In the genomic region with DNA sequence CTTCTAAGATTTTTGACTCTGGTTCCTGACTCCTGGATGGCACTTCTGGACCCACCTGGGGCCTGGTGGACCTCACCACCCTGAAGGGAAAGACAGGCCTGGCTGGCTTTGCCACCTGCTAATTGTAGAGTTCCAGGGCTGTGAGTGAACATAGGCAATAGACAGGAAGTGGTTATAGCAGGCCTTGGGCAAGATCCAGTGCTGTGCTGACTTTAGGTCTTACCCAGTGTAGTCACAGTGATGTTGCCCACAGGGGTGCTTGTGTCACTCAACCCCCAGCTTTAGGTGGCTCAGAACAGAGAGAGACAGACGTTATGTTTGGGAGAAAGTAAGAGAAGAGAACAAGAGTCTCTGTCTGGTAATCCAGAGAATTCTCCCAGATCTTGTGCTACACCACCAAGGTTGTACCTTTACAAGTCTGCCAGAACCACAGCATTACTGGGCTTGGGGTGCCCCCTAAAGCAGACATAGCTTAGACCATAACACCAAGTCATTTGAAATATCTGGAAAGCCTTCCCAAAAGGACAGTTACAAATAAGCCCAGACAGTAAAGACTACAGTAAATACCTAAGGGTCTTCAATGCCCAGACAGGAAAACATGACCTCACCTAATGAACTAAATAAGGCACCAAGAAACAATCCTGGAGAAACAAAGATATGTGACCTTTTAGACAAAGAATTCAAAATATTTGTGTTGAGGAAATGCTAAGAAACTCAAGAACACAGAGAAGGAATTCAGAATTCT, we compare ENCODE assay signal across 14 cellular contexts.
DNase-seq lines count a peak whose midpoint lies in the region; ATAC-seq and TF ChIP-seq lines count a peak whose summit lies in the region.
"Had no signal": no experiment of that assay in that cellular context is flagged by ENCODE, and none has a peak within 500 bp of the region (broad histone marks: within the 10 kb centered on the region; RNA-seq: fewer than 3 reads in every experiment).

No MANE protein-coding gene starts in this region.

- peaks cover 12% of the 10 kb centered on the region; the same call in 1 of the 2 replicates for H3K4me1 Mint-ChIP-seq in HFFc6 (ENCODE audit: low read depth)
- H3K4me1 Mint-ChIP-seq in WTC11: no peaks in the 10 kb centered on the region
- H3K4me1 Mint-ChIP-seq in T-helper 17 cell: no peaks in the 10 kb centered on the region
- H3K4me1 Mint-ChIP-seq: activated naive CD8-positive, alpha-beta T cell treated with anti-CD3 and anti-CD28 coated beads for 36 hours had no signal

- H3K9me3 Mint-ChIP-seq in HFFc6 (no peaks in the 10 kb centered on the region; the same call in 1 of the 2 replicates), WTC11 (no peaks in the 10 kb centered on the region)

- ATAC-seq in WTC11 (peak; percentile 36; the same call in 1 of the 2 replicates), foreskin keratinocyte (peak; percentile 20), GM19455 (IDR thresholded peaks at IDR 0.05; ENCODE audit: unreplicated experiment) (no peak), HG03432 (IDR thresholded peaks at IDR 0.05; ENCODE audit: unreplicated experiment) (no peak), T-helper 17 cell (no peak)
- ATAC-seq: A549; activated CD4-positive, CD25-positive, alpha-beta regulatory T cell treated with anti-CD3 and anti-CD28 coated beads, Interleukin-2, amount 50 U/mL, for 24 hours had no signal

- H3K27ac ChIP-seq in foreskin keratinocyte (no peak overlapping the region), caudate nucleus (ENCODE audit: low read depth, low read length) (no peak overlapping the region)
- H3K27ac ChIP-seq: A549, colonic mucosa had no signal

- no peaks in the 10 kb centered on the region for H3K4me1 ChIP-seq in foreskin keratinocyte
- H3K4me1 ChIP-seq: A549, colonic mucosa had no signal

- H3K4me3 Mint-ChIP-seq in HFFc6 (no peak overlapping the region), WTC11 (no peak overlapping the region), T-helper 17 cell (no peak overlapping the region)
- H3K4me3 Mint-ChIP-seq: activated naive CD8-positive, alpha-beta T cell treated with anti-CD3 and anti-CD28 coated beads for 36 hours had no signal

- POLR2A ChIA-PET in WTC11 (lab: Charles Lee): no interaction called here

- no peak for TF ChIP-seq CTCF in HFFc6 (IDR thresholded peaks at IDR 0.05)
- no peak for TF ChIP-seq CTCF in WTC11 (IDR thresholded peaks at IDR 0.05)
- no peak for TF ChIP-seq CTCF in foreskin keratinocyte (conservative IDR thresholded peaks at IDR 0.05)

- H3K27me3 Mint-ChIP-seq in HFFc6 (ENCODE audit: insufficient read depth) (peaks cover 4% of the 10 kb centered on the region), WTC11 (ENCODE audit: low read depth) (no peaks in the 10 kb centered on the region), T-helper 17 cell (no peaks in the 10 kb centered on the region)
- H3K27me3 Mint-ChIP-seq: activated naive CD8-positive, alpha-beta T cell treated with anti-CD3 and anti-CD28 coated beads for 36 hours had no signal

- H3K9me3 ChIP-seq in T-helper 17 cell (ENCODE audit: control insufficient read depth, low read length, poor library complexity, severe bottlenecking): no peaks in the 10 kb centered on the region
- H3K9me3 ChIP-seq: A549, colonic mucosa had no signal

- H3K27me3 ChIP-seq in foreskin keratinocyte: no peaks in the 10 kb centered on the region
- H3K27me3 ChIP-seq: colonic mucosa had no signal

- CTCF ChIA-PET in WTC11 (lab: Charles Lee): no interaction called here

- no peaks in the 10 kb centered on the region for H3K36me3 Mint-ChIP-seq in HFFc6 (ENCODE audit: low read depth)
- H3K36me3 Mint-ChIP-seq in WTC11: no peaks in the 10 kb centered on the region
- no peaks in the 10 kb centered on the region for H3K36me3 Mint-ChIP-seq in T-helper 17 cell (ENCODE audit: low read depth)
- H3K36me3 Mint-ChIP-seq: activated naive CD8-positive, alpha-beta T cell treated with anti-CD3 and anti-CD28 coated beads for 36 hours had no signal

- no peak overlapping the region for H3K27ac Mint-ChIP-seq in HFFc6
- no peak overlapping the region for H3K27ac Mint-ChIP-seq in WTC11
- no peak overlapping the region for H3K27ac Mint-ChIP-seq in T-helper 17 cell
- H3K27ac Mint-ChIP-seq: activated naive CD8-positive, alpha-beta T cell treated with anti-CD3 and anti-CD28 coated beads for 36 hours had no signal

- DNase-seq in A172 (ENCODE audit: low spot score) (peak; percentile 38), HFFc6 (peak; percentile 1), WTC11 (ENCODE audit: low spot score) (no peak), foreskin keratinocyte (peak; percentile 0 to 37), caudate nucleus (lab: John Stamatoyannopoulos, UW) (no peak), T-helper 17 cell (no peak)
- DNase-seq: activated naive CD8-positive, alpha-beta T cell treated with anti-CD3 and anti-CD28 coated beads for 36 hours; colonic mucosa; NCI-H1105 treated with DMSO at 0.1 percent for 48 hours; NCI-H510A treated with DMSO at 0.1 percent for 48 hours had no signal

TF ChIP-seq in WTC11, 78 proteins besides CTCF, POLR2A, EP300 and RAD21:
- TF ChIP-seq, protein P1, sequence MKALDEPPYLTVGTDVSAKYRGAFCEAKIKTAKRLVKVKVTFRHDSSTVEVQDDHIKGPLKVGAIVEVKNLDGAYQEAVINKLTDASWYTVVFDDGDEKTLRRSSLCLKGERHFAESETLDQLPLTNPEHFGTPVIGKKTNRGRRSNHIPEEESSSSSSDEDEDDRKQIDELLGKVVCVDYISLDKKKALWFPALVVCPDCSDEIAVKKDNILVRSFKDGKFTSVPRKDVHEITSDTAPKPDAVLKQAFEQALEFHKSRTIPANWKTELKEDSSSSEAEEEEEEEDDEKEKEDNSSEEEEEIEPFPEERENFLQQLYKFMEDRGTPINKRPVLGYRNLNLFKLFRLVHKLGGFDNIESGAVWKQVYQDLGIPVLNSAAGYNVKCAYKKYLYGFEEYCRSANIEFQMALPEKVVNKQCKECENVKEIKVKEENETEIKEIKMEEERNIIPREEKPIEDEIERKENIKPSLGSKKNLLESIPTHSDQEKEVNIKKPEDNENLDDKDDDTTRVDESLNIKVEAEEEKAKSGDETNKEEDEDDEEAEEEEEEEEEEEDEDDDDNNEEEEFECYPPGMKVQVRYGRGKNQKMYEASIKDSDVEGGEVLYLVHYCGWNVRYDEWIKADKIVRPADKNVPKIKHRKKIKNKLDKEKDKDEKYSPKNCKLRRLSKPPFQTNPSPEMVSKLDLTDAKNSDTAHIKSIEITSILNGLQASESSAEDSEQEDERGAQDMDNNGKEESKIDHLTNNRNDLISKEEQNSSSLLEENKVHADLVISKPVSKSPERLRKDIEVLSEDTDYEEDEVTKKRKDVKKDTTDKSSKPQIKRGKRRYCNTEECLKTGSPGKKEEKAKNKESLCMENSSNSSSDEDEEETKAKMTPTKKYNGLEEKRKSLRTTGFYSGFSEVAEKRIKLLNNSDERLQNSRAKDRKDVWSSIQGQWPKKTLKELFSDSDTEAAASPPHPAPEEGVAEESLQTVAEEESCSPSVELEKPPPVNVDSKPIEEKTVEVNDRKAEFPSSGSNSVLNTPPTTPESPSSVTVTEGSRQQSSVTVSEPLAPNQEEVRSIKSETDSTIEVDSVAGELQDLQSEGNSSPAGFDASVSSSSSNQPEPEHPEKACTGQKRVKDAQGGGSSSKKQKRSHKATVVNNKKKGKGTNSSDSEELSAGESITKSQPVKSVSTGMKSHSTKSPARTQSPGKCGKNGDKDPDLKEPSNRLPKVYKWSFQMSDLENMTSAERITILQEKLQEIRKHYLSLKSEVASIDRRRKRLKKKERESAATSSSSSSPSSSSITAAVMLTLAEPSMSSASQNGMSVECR (CRISPR knock-in tag; IDR thresholded peaks at IDR 0.05; ENCODE audit: borderline replicate concordance): no peak
- no peak for TF ChIP-seq ZBTB21 (CRISPR knock-in tag; IDR thresholded peaks at IDR 0.05; ENCODE audit: borderline replicate concordance)
- TF ChIP-seq, protein P2, sequence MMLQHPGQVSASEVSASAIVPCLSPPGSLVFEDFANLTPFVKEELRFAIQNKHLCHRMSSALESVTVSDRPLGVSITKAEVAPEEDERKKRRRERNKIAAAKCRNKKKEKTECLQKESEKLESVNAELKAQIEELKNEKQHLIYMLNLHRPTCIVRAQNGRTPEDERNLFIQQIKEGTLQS (CRISPR knock-in tag; conservative IDR thresholded peaks at IDR 0.05): no peak

Comparison
In these comparisons a context has a peak if more than half of its experiments do, and no peak if none do; other contexts are left out.
1. DNase-seq: peak in A172 (single experiment), HFFc6 (single experiment) and foreskin keratinocyte (2 of 2); none in WTC11 (single experiment), caudate nucleus (0 of 61) and T-helper 17 cell (0 of 3).
2. ATAC-seq: peak in WTC11 (single experiment) and foreskin keratinocyte (single experiment); none in GM19455 (single experiment), HG03432 (single experiment) and T-helper 17 cell (single experiment).